9 cellular contexts compared by ENCODE assay signal in genomic region chr3:23055733-23056376, GRCh38.
DNase-seq lines count a peak whose midpoint lies in the region; ATAC-seq, FAIRE-seq and TF ChIP-seq lines count a peak whose summit lies in the region.
"Had no signal": no experiment of that assay in that cellular context is flagged by ENCODE, and none has a peak within 500 bp of the region (broad histone marks: within the 10 kb centered on the region; RNA-seq: fewer than 3 reads in every experiment).

No MANE protein-coding gene starts in this region.

- H3K27me3 ChIP-seq in CD4-positive, CD25-positive, alpha-beta regulatory T cell (ENCODE audit: control insufficient read depth, insufficient read depth, low read length), result no peaks in the 10 kb centered on the region
- H3K27me3 ChIP-seq in endothelial cell of umbilical vein (ENCODE audit: control insufficient read depth in 2 of 2, insufficient read depth in 2 of 2, low read length in 2 of 2) (no peaks in the 10 kb centered on the region), adrenal gland (no peaks in the 10 kb centered on the region)

- CTCF ChIA-PET in endothelial cell of umbilical vein (lab: Charles Lee), result no interaction called here

- no peaks in the 10 kb centered on the region for H4K20me1 ChIP-seq in endothelial cell of umbilical vein (replicated peaks; ENCODE audit: control insufficient read depth, extremely low read depth, insufficient read depth, low read length)

- FAIRE-seq in endothelial cell of umbilical vein (lab: Jason Lieb, UNC), result no peak

- dilution Hi-C loops in endothelial cell of umbilical vein (cut with MboI; ENCODE audit: extremely low pct_ligation_motif_present, low sequenced_read_pairs), result no loop called here

- no peak overlapping the region for H3K9ac ChIP-seq in endothelial cell of umbilical vein (replicated peaks; ENCODE audit: extremely low read depth, insufficient read depth, low read length)

- peaks cover 0 to 14% (median 1%) of the 10 kb centered on the region in 4 donors for H3K4me1 Mint-ChIP-seq in CD4-positive, CD25-positive, alpha-beta regulatory T cell
- H3K4me1 Mint-ChIP-seq in mesothelial cell of epicardium (no peaks in the 10 kb centered on the region), glutamatergic neuron (ENCODE audit: low read depth, unreplicated experiment) (no peaks in the 10 kb centered on the region)

- no peaks in the 10 kb centered on the region for H3K9me1 ChIP-seq in endothelial cell of umbilical vein (replicated peaks; ENCODE audit: control insufficient read depth, extremely low read depth, insufficient read depth, low read length)

- no peaks in the 10 kb centered on the region for H3K36me3 ChIP-seq in CD4-positive, CD25-positive, alpha-beta regulatory T cell (ENCODE audit: control insufficient read depth, insufficient read depth, low read length)
- no peaks in the 10 kb centered on the region for H3K36me3 ChIP-seq in endothelial cell of umbilical vein (ENCODE audit: control insufficient read depth in 2 of 2, extremely low read depth in 1 of 2, insufficient read depth in 2 of 2, low read length in 2 of 2)
- H3K36me3 ChIP-seq in adrenal gland (replicated peaks in 1 of 2), result no peaks in the 10 kb centered on the region

- H3K4me1 ChIP-seq in CD4-positive, CD25-positive, alpha-beta regulatory T cell (ENCODE audit: control insufficient read depth, insufficient read depth, low read length, poor library complexity, severe bottlenecking), result no peaks in the 10 kb centered on the region
- H3K4me1 ChIP-seq in endothelial cell of umbilical vein (ENCODE audit: control insufficient read depth, extremely low read depth, insufficient read depth, low read length) (no peaks in the 10 kb centered on the region), adrenal gland (replicated peaks in 1 of 2) (no peaks in the 10 kb centered on the region)

- TF ChIP-seq POLR2A in endothelial cell of umbilical vein (IDR thresholded peaks at IDR 0.05; ENCODE audit: low read depth, low read length) (no peak), adrenal gland (IDR thresholded peaks at IDR 0.05) (no peak)

- H3K4me2 ChIP-seq in endothelial cell of umbilical vein (ENCODE audit: insufficient read depth, low read length), result no peak overlapping the region

- no peak overlapping the region for H2AFZ ChIP-seq in endothelial cell of umbilical vein (ENCODE audit: low read depth, low read length)

- no peak overlapping the region for H3K27ac ChIP-seq in CD4-positive, CD25-positive, alpha-beta regulatory T cell (ENCODE audit: insufficient read depth, low read length, poor library complexity, severe bottlenecking)
- H3K27ac ChIP-seq in endothelial cell of umbilical vein (ENCODE audit: insufficient read depth, low read depth, low read length), result no peak overlapping the region
- H3K27ac ChIP-seq in adrenal gland, result no peak overlapping the region

- H3K27ac Mint-ChIP-seq in CD4-positive, CD25-positive, alpha-beta regulatory T cell, result peak overlapping the region in 1 of 3 donors; percentile 28
- H3K27ac Mint-ChIP-seq in mesothelial cell of epicardium (no peak overlapping the region), glutamatergic neuron (ENCODE audit: unreplicated experiment) (no peak overlapping the region)

- intact Hi-C loops in endothelial cell of umbilical vein (cut with micrococcal nuclease) (no loop called here), adrenal gland (cut with DNase I) (no loop called here)

- WGBS in adrenal gland, 4 donors, result 68 to 75% (median 73%) methylated on average over 2 of the region's 2 CpGs

- no peak overlapping the region for H3K4me3 ChIP-seq in CD4-positive, CD25-positive, alpha-beta regulatory T cell (ENCODE audit: low read depth, low read length)
- H3K4me3 ChIP-seq in endothelial cell of umbilical vein (replicated peaks in 1 of 3; ENCODE audit: insufficient read depth in 1 of 3, low read depth in 1 of 3, low read length in 3 of 3) (no peak overlapping the region), adrenal gland (no peak overlapping the region)

- H3K9me3 Mint-ChIP-seq in CD4-positive, CD25-positive, alpha-beta regulatory T cell, result peaks cover 0 to 10% (median 7%) of the 10 kb centered on the region in 7 donors
- H3K9me3 Mint-ChIP-seq in mesothelial cell of epicardium (peaks cover 28% of the 10 kb centered on the region), glutamatergic neuron (ENCODE audit: unreplicated experiment) (no peaks in the 10 kb centered on the region)

- H3K36me3 Mint-ChIP-seq in CD4-positive, CD25-positive, alpha-beta regulatory T cell, result no peaks in the 10 kb centered on the region
- H3K36me3 Mint-ChIP-seq in mesothelial cell of epicardium, result no peaks in the 10 kb centered on the region
- no peaks in the 10 kb centered on the region for H3K36me3 Mint-ChIP-seq in glutamatergic neuron (ENCODE audit: unreplicated experiment)

- H3K4me3 Mint-ChIP-seq in CD4-positive, CD25-positive, alpha-beta regulatory T cell, result peak overlapping the region in 1 of 4 donors; percentile 4
- H3K4me3 Mint-ChIP-seq in mesothelial cell of epicardium (no peak overlapping the region), glutamatergic neuron (ENCODE audit: unreplicated experiment) (no peak overlapping the region)

- no peaks in the 10 kb centered on the region for H3K79me2 ChIP-seq in endothelial cell of umbilical vein (ENCODE audit: control insufficient read depth, insufficient read depth, low read length)

- peak in 2 of 3 donors; percentile 18 to 43 for DNase-seq in CD4-positive, CD25-positive, alpha-beta regulatory T cell
- no peak for DNase-seq in endothelial cell of umbilical vein (ENCODE audit: low read depth, low spot score)
- no peak for DNase-seq in mesothelial cell of epicardium (ENCODE audit: low spot score in 2 of 2, unreplicated experiment in 2 of 2)
- no peak for DNase-seq in adrenal gland
- no peak for DNase-seq in activated CD4-positive, alpha-beta T cell treated with anti-CD3 and anti-CD28 coated beads for 4 hours
- no peak for DNase-seq in glutamatergic neuron
- DNase-seq: midbrain had no signal

- no TSS peak for BruUV-seq in endothelial cell of umbilical vein (replicated peaks; lab: Mats Ljungman, UMichigan)

- H3K9me3 ChIP-seq in CD4-positive, CD25-positive, alpha-beta regulatory T cell (ENCODE audit: control insufficient read depth in 2 of 2, low read length in 2 of 2), result no peaks in the 10 kb centered on the region
- H3K9me3 ChIP-seq in endothelial cell of umbilical vein (replicated peaks; ENCODE audit: control insufficient read depth, insufficient read depth, low read length) (no peaks in the 10 kb centered on the region), adrenal gland (replicated peaks in 1 of 3) (no peaks in the 10 kb centered on the region)

- no peak for TF ChIP-seq CTCF in endothelial cell of umbilical vein (IDR thresholded peaks at IDR 0.05; ENCODE audit: extremely low read depth in 1 of 2, insufficient read depth in 1 of 2, low read depth in 1 of 2, low read length in 2 of 2)
- TF ChIP-seq CTCF in mesothelial cell of epicardium (IDR thresholded peaks at IDR 0.05; ENCODE audit: unreplicated experiment), result no peak
- TF ChIP-seq CTCF in adrenal gland (IDR thresholded peaks at IDR 0.05), result no peak
- no peak for TF ChIP-seq CTCF in glutamatergic neuron (IDR thresholded peaks at IDR 0.05; ENCODE audit: partially characterized antibody, unreplicated experiment)

- POLR2A ChIA-PET in endothelial cell of umbilical vein (lab: Charles Lee), result no interaction called here

- H3K27me3 Mint-ChIP-seq in CD4-positive, CD25-positive, alpha-beta regulatory T cell, result no peaks in the 10 kb centered on the region
- H3K27me3 Mint-ChIP-seq in mesothelial cell of epicardium (ENCODE audit: low read depth) (peaks cover 2% of the 10 kb centered on the region), glutamatergic neuron (ENCODE audit: unreplicated experiment) (no peaks in the 10 kb centered on the region)

- peak in 1 of 2 donors; percentile 25 for ATAC-seq in CD4-positive, CD25-positive, alpha-beta regulatory T cell (ENCODE audit: low read depth in 2 of 2)
- ATAC-seq in GM19452 (IDR thresholded peaks at IDR 0.05; ENCODE audit: unreplicated experiment), result peak; percentile 83
- ATAC-seq in HG03378 (IDR thresholded peaks at IDR 0.05; ENCODE audit: unreplicated experiment), result peak; percentile 89

TF ChIP-seq in endothelial cell of umbilical vein, 7 proteins besides CTCF, POLR2A, EP300 and RAD21:
- TF ChIP-seq POLR2AphosphoS5 (IDR thresholded peaks at IDR 0.05; ENCODE audit: insufficient read depth, low read depth, low read length) (no peak), FOS (IDR thresholded peaks at IDR 0.05; ENCODE audit: borderline replicate concordance, insufficient read depth, low read length) (peak; percentile 20)

Comparison
In these comparisons a context has a peak if more than half of its experiments do, and no peak if none do; other contexts are left out.
1. DNase-seq: peak in CD4-positive, CD25-positive, alpha-beta regulatory T cell (2 of 3); none in endothelial cell of umbilical vein (single experiment), mesothelial cell of epicardium (0 of 2), adrenal gland (0 of 7), activated CD4-positive, alpha-beta T cell treated with anti-CD3 and anti-CD28 coated beads for 4 hours (0 of 2) and glutamatergic neuron (single experiment).